Comparison of ENCODE assay signal across 1 cellular context in genomic region chr17:43449470-43450202, GRCh38.
TF ChIP-seq lines count a peak whose summit lies in the region.

No MANE protein-coding gene starts in this region.

TF ChIP-seq in liver, 16 proteins besides CTCF, POLR2A, EP300 and RAD21 (continued from another document):
- TF ChIP-seq MAX (IDR thresholded peaks at IDR 0.05), result peak; percentile 90
- peak; percentile 75 for TF ChIP-seq FOXA2 (IDR thresholded peaks at IDR 0.05)
- TF ChIP-seq YY1 (IDR thresholded peaks at IDR 0.05), result peak; percentile 93
